10 cellular contexts compared by ENCODE assay signal in the genomic region with DNA sequence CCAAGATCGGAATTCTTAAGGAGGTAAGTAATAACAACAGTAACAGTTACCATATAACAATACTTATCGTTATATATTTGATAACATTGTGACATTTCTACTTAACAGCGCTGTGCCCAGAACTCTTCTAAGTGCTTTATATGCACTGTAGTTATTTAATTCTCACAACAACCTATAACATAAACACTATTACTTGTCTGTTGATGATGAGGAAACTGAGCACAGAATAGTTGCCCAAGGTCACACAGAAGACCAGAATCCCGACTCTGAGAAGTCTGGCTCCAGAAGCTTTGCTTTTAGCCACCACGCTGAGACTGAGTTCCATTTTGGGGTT. TPM values are rescaled to one million over a fixed set of nuclear protein-coding genes. Genes with fewer than 3 reads are reported as not detected.
A peak's percentile ranks its signal among the peaks of the same experiment; 100 is the strongest.
DNase-seq lines count a peak whose midpoint lies in the region; ATAC-seq and TF ChIP-seq lines count a peak whose summit lies in the region.
"Had no signal": no experiment of that assay in that cellular context is flagged by ENCODE, and none has a peak within 500 bp of the region (broad histone marks: within the 10 kb centered on the region; RNA-seq: fewer than 3 reads in every experiment).

No MANE protein-coding gene starts in this region.

- RAD21 ChIA-PET in HCT116 (lab: Charles Lee; ENCODE audit: low non-redundant PET in 1 of 2, low total read pairs in 2 of 2, uncharacterized antibody in 2 of 2, unreplicated experiment in 2 of 2) = no interaction called here

- H3K9me2 ChIP-seq in HCT116 (ENCODE audit: insufficient read depth) = no peaks in the 10 kb centered on the region

- CTCF ChIA-PET in HCT116 (lab: Charles Lee) = interaction anchor here (2.3 kb wide), 1 partner anchor 419 kb away, joined by 14 read pairs; no protein-coding TSS in a partner anchor

- H3K4me1 ChIP-seq in HCT116 (ENCODE audit: control insufficient read depth in 1 of 2, insufficient read depth in 2 of 2, low read length in 2 of 2) = peaks cover 73 to 87% of the 10 kb centered on the region in 2 experiments

- BruUV-seq in HCT116 (replicated peaks; lab: Mats Ljungman, UMichigan) = no TSS peak

- H3K27me3 Mint-ChIP-seq in CD14-positive monocyte (ENCODE audit: low read depth in 3 of 3) = no peaks in the 10 kb centered on the region
- peaks cover 2% of the 10 kb centered on the region for H3K27me3 Mint-ChIP-seq in activated naive CD8-positive, alpha-beta T cell treated with anti-CD3 and anti-CD28 coated beads, Interleukin-2, amount 10 ng/mL, durations not matched to agents 7 days and 5 days
- no peaks in the 10 kb centered on the region for H3K27me3 Mint-ChIP-seq in naive thymus-derived CD8-positive, alpha-beta T cell

- TF ChIP-seq RAD21 in HCT116 (IDR thresholded peaks at IDR 0.05; ENCODE audit: low read depth) = no peak

- no peaks in the 10 kb centered on the region for H3K9me3 Mint-ChIP-seq in CD14-positive monocyte
- H3K9me3 Mint-ChIP-seq in activated naive CD8-positive, alpha-beta T cell treated with anti-CD3 and anti-CD28 coated beads, Interleukin-2, amount 10 ng/mL, durations not matched to agents 7 days and 5 days = no peaks in the 10 kb centered on the region
- no peaks in the 10 kb centered on the region for H3K9me3 Mint-ChIP-seq in naive thymus-derived CD8-positive, alpha-beta T cell

- TF ChIP-seq CTCF in CD14-positive monocyte (IDR thresholded peaks at IDR 0.05) (peak; percentile 79), HCT116 (IDR thresholded peaks at IDR 0.05 in 2 of 3, conservative IDR thresholded peaks at IDR 0.05 in 1 of 3; ENCODE audit: borderline replicate concordance in 1 of 3, insufficient read depth in 1 of 3, low read depth in 2 of 3, low read length in 2 of 3) (no peak)

- 0 out of 2 replicates have a peak overlapping the region, but pooled peaks have one; percentile 24 for H3K9ac ChIP-seq in HCT116 (ENCODE audit: low read length)

- no peak overlapping the region for H3K4me3 Mint-ChIP-seq in CD14-positive monocyte
- peak overlapping the region; percentile 71 for H3K4me3 Mint-ChIP-seq in activated naive CD8-positive, alpha-beta T cell treated with anti-CD3 and anti-CD28 coated beads, Interleukin-2, amount 10 ng/mL, durations not matched to agents 7 days and 5 days
- peak overlapping the region in 7 of 10 donors; percentile 52 to 75 (median 65) for H3K4me3 Mint-ChIP-seq in naive thymus-derived CD8-positive, alpha-beta T cell

- H3K79me2 ChIP-seq in HCT116 (ENCODE audit: insufficient read depth, low read length) = no peaks in the 10 kb centered on the region

- H3K4me1 Mint-ChIP-seq in CD14-positive monocyte = peaks cover 46% of the 10 kb centered on the region
- peaks cover 21% of the 10 kb centered on the region for H3K4me1 Mint-ChIP-seq in activated naive CD8-positive, alpha-beta T cell treated with anti-CD3 and anti-CD28 coated beads, Interleukin-2, amount 10 ng/mL, durations not matched to agents 7 days and 5 days
- H3K4me1 Mint-ChIP-seq in naive thymus-derived CD8-positive, alpha-beta T cell = peaks cover 17 to 44% (median 39%) of the 10 kb centered on the region in 4 donors

- ATAC-seq in HCT116 = no peak
- no peak for ATAC-seq in activated naive CD8-positive, alpha-beta T cell treated with anti-CD3 and anti-CD28 coated beads, Interleukin-2, amount 10 ng/mL, durations not matched to agents 7 days and 5 days (ENCODE audit: low read depth)
- ATAC-seq in naive thymus-derived CD8-positive, alpha-beta T cell = no peak
- no peak for ATAC-seq in GM18498 (IDR thresholded peaks at IDR 0.05; ENCODE audit: unreplicated experiment)

- no peaks in the 10 kb centered on the region for H3K9me3 ChIP-seq in HCT116 (ENCODE audit: control insufficient read depth in 1 of 2, insufficient read depth in 1 of 2, low read depth in 1 of 2, low read length in 2 of 2)

- H3K36me3 ChIP-seq in HCT116 (ENCODE audit: control insufficient read depth in 1 of 2, insufficient read depth in 2 of 2, low read length in 2 of 2) = no peaks in the 10 kb centered on the region

- intact Hi-C loops in CD14-positive monocyte (cut with micrococcal nuclease) = loop anchor here (5.0 to 10.0 kb wide), 3 partner anchors 52 to 215 kb away; a partner anchor contains a TSS
- intact Hi-C loops in HCT116 (cut with micrococcal nuclease) = loop anchor here (5.0 kb wide), 4 partner anchors 52 to 722 kb away; a partner anchor contains a TSS

- no peak for TF ChIP-seq POLR2A in HCT116 (IDR thresholded peaks at IDR 0.05; ENCODE audit: borderline replicate concordance, extremely low read depth, insufficient read depth, insufficient read length)

- peak overlapping the region; percentile 44 for H2AFZ ChIP-seq in HCT116 (ENCODE audit: low read depth, low read length, poor library complexity, severe bottlenecking)

- H3K27ac Mint-ChIP-seq in CD14-positive monocyte = peak overlapping the region in 4 of 7 donors; percentile 63 to 99 (median 97)
- peak overlapping the region; percentile 78 for H3K27ac Mint-ChIP-seq in activated naive CD8-positive, alpha-beta T cell treated with anti-CD3 and anti-CD28 coated beads, Interleukin-2, amount 10 ng/mL, durations not matched to agents 7 days and 5 days
- peak overlapping the region in 7 of 10 donors; percentile 66 to 95 (median 85) for H3K27ac Mint-ChIP-seq in naive thymus-derived CD8-positive, alpha-beta T cell

- H3K27ac ChIP-seq in HCT116 (ENCODE audit: low read depth, low read length) = peak overlapping the region; percentile 53

- no peaks in the 10 kb centered on the region for H4K20me1 ChIP-seq in HCT116 (ENCODE audit: insufficient read depth)

- no peaks in the 10 kb centered on the region for H3K27me3 ChIP-seq in HCT116 (ENCODE audit: insufficient read depth, low read length)

- in situ Hi-C loops in KBM-7 (cut with MboI; ENCODE audit: low pct_unique_long_range_greater_than_20kb, low sequenced_read_pairs) = no loop called here

- H3K36me3 Mint-ChIP-seq in CD14-positive monocyte = peaks cover 0 to 4% of the 10 kb centered on the region in 2 donors
- H3K36me3 Mint-ChIP-seq in activated naive CD8-positive, alpha-beta T cell treated with anti-CD3 and anti-CD28 coated beads, Interleukin-2, amount 10 ng/mL, durations not matched to agents 7 days and 5 days = no peaks in the 10 kb centered on the region
- H3K36me3 Mint-ChIP-seq in naive thymus-derived CD8-positive, alpha-beta T cell = no peaks in the 10 kb centered on the region

- DNase-seq in CD14-positive monocyte (ENCODE audit: low spot score) (no peak), HCT116 (ENCODE audit: low read depth, low spot score) (no peak), SHP77 treated with DMSO at 0.1 percent for 48 hours (lab: John Stamatoyannopoulos, UW) (no peak), KBM-7 (no peak)
- DNase-seq in activated naive CD8-positive, alpha-beta T cell treated with anti-CD3 and anti-CD28 coated beads, Interleukin-2, amount 10 ng/mL, durations not matched to agents 7 days and 5 days = no peak
- no peak for DNase-seq in naive thymus-derived CD8-positive, alpha-beta T cell
- DNase-seq in stimulated activated CD4-positive, alpha-beta T cell treated with anti-CD3 and anti-CD28 coated beads, Interleukin-4, amount 100 ng/mL, for 1 hour = no peak

- peak overlapping the region; percentile 54 for H3K4me2 ChIP-seq in HCT116 (ENCODE audit: low read length)

- POLR2A ChIA-PET in HCT116 (lab: Charles Lee) = no interaction called here
- POLR2A ChIA-PET in activated naive CD8-positive, alpha-beta T cell treated with anti-CD3 and anti-CD28 coated beads, Interleukin-2, amount 10 ng/mL, durations not matched to agents 7 days and 5 days (lab: Charles Lee) = interaction anchor here (0.6 kb wide), 2 partner anchors 29 to 52 kb away, joined by 3 to 4 read pairs; a partner anchor contains a TSS
- POLR2A ChIA-PET in naive thymus-derived CD8-positive, alpha-beta T cell (lab: Charles Lee) = interaction anchor here (1.6 to 4.9 kb wide), 2 partner anchors 10 to 27 kb away, joined by 6 to 22 read pairs; a partner anchor contains a TSS

- H3K4me3 ChIP-seq in HCT116 (replicated peaks in 1 of 2; ENCODE audit: low read depth in 1 of 2, low read length in 2 of 2) = no peak overlapping the region

TF ChIP-seq in HCT116, 20 proteins besides CTCF, POLR2A, EP300 and RAD21 (continues in another document):
- TF ChIP-seq EZH2 (IDR thresholded peaks at IDR 0.05) = no peak

RNA-seq across cellular contexts. Expression of a gene that starts 2.4 kb away (rescaled TPM):
- 1 to 10 TPM in 1 of 2 donors, under 1 TPM in 1; 0.28 to 1.4 TPM for polyA plus RNA-seq in CD14-positive monocyte
- total RNA-seq in HCT116 (2021; ENCODE audit: unreplicated experiment) = 2.7 TPM
- 3.1 and 3.5 TPM in 2 replicates for polyA plus RNA-seq in HCT116 (2012)
- not detected for total RNA-seq in activated naive CD8-positive, alpha-beta T cell treated with anti-CD3 and anti-CD28 coated beads, Interleukin-2, amount 10 ng/mL, durations not matched to agents 7 days and 5 days
- total RNA-seq in naive thymus-derived CD8-positive, alpha-beta T cell = under 1 TPM in 1 of 2 experiments, not detected in 1; 0.49 TPM
- under 1 TPM in 1 of 3 donors, not detected in 2; 0.10 TPM for polyA plus RNA-seq in naive thymus-derived CD8-positive, alpha-beta T cell
- total RNA-seq: LHCN-M2; T-helper 2 cell treated with Interferon-gamma antibody and Interleukin-4, amounts not matched to agents 100 ng/mL and 5 ng/mL, for 36 hours had no signal

RNA-seq across cellular contexts. Expression of a gene that starts 5.1 kb away (rescaled TPM):
- 100 to 1,000 TPM; 200 to 224 TPM for polyA plus RNA-seq in CD14-positive monocyte
- 218 TPM for total RNA-seq in HCT116 (2021; ENCODE audit: unreplicated experiment)
- polyA plus RNA-seq in HCT116 (2012) = 162 and 205 TPM in 2 replicates
- 100 to 1,000 TPM; 153 TPM for total RNA-seq in activated naive CD8-positive, alpha-beta T cell treated with anti-CD3 and anti-CD28 coated beads, Interleukin-2, amount 10 ng/mL, durations not matched to agents 7 days and 5 days
- 100 to 1,000 TPM; 142 to 143 TPM for total RNA-seq in naive thymus-derived CD8-positive, alpha-beta T cell
- 100 to 1,000 TPM; 110 to 129 (median 118) TPM for polyA plus RNA-seq in naive thymus-derived CD8-positive, alpha-beta T cell

RNA-seq across cellular contexts. Expression of a gene that starts 27.0 kb away (rescaled TPM):
- polyA plus RNA-seq in CD14-positive monocyte = 10 to 100 TPM; 11.5 to 13.2 TPM
- total RNA-seq in HCT116 (2021; ENCODE audit: unreplicated experiment) = 1.2 TPM
- 1.5 and 2.0 TPM in 2 replicates for polyA plus RNA-seq in HCT116 (2012)
- total RNA-seq in activated naive CD8-positive, alpha-beta T cell treated with anti-CD3 and anti-CD28 coated beads, Interleukin-2, amount 10 ng/mL, durations not matched to agents 7 days and 5 days = 10 to 100 TPM; 11.5 to 12.7 TPM
- 10 to 100 TPM; 18.3 to 20.2 TPM for total RNA-seq in naive thymus-derived CD8-positive, alpha-beta T cell
- 10 to 100 TPM in 1 of 3 donors, 1 to 10 TPM in 2; 2.7 to 12.6 (median 4.9) TPM for polyA plus RNA-seq in naive thymus-derived CD8-positive, alpha-beta T cell

RNA-seq across cellular contexts. Expression of a gene that starts 28.6 kb away (rescaled TPM):
- 10 to 100 TPM; 22.6 to 22.8 TPM for polyA plus RNA-seq in CD14-positive monocyte
- total RNA-seq in HCT116 (2021; ENCODE audit: unreplicated experiment) = 20.2 TPM
- polyA plus RNA-seq in HCT116 (2012) = 12.5 and 16.3 TPM in 2 replicates
- total RNA-seq in activated naive CD8-positive, alpha-beta T cell treated with anti-CD3 and anti-CD28 coated beads, Interleukin-2, amount 10 ng/mL, durations not matched to agents 7 days and 5 days = 10 to 100 TPM; 22.9 to 23.2 TPM
- total RNA-seq in naive thymus-derived CD8-positive, alpha-beta T cell = 10 to 100 TPM; 35.7 to 37.8 TPM
- 10 to 100 TPM; 53.2 to 55.1 (median 54.9) TPM for polyA plus RNA-seq in naive thymus-derived CD8-positive, alpha-beta T cell

RNA-seq across cellular contexts. Expression of a gene that starts 53.5 kb away (rescaled TPM):
- 10 to 100 TPM; 13.9 to 15.5 TPM for polyA plus RNA-seq in CD14-positive monocyte
- 54.3 TPM for total RNA-seq in HCT116 (2021; ENCODE audit: unreplicated experiment)
- polyA plus RNA-seq in HCT116 (2012) = 38.0 and 44.1 TPM in 2 replicates
- total RNA-seq in activated naive CD8-positive, alpha-beta T cell treated with anti-CD3 and anti-CD28 coated beads, Interleukin-2, amount 10 ng/mL, durations not matched to agents 7 days and 5 days = 10 to 100 TPM; 64.0 to 64.6 TPM
- 10 to 100 TPM; 82.6 to 95.2 TPM for total RNA-seq in naive thymus-derived CD8-positive, alpha-beta T cell
- 10 to 100 TPM in 2 of 3 donors, 1 to 10 TPM in 1; 9.9 to 17.5 (median 10.1) TPM for polyA plus RNA-seq in naive thymus-derived CD8-positive, alpha-beta T cell

Comparison
In these comparisons a context has a peak if more than half of its experiments do, and no peak if none do; other contexts are left out.
1. H3K4me3 Mint-ChIP-seq: peak in activated naive CD8-positive, alpha-beta T cell treated with anti-CD3 and anti-CD28 coated beads, Interleukin-2, amount 10 ng/mL, durations not matched to agents 7 days and 5 days (single experiment) and naive thymus-derived CD8-positive, alpha-beta T cell (7 of 10); none in CD14-positive monocyte (0 of 2).
2. Peak in every context shown above with its lines, with median percentiles within 50 percentile points of each other: H3K27ac Mint-ChIP-seq.